21 cellular contexts compared by ENCODE assay signal in genomic region chr16:87140211-87141200, GRCh38.
A peak's percentile ranks its signal among the peaks of the same experiment; 100 is the strongest.
DNase-seq lines count a peak whose midpoint lies in the region; ATAC-seq and TF ChIP-seq lines count a peak whose summit lies in the region.
"Had no signal": no experiment of that assay in that cellular context is flagged by ENCODE, and none has a peak within 500 bp of the region (broad histone marks: within the 10 kb centered on the region; RNA-seq: fewer than 3 reads in every experiment).

No MANE protein-coding gene starts in this region.

- peaks cover 14% of the 10 kb centered on the region for H3K27me3 Mint-ChIP-seq in neural progenitor cell (ENCODE audit: insufficient read depth, low read depth)
- no peaks in the 10 kb centered on the region for H3K27me3 Mint-ChIP-seq in activated T-helper 1 cell treated with anti-CD3 and anti-CD28 coated beads, Interleukin-12 subunit alpha, Interleukin-12 subunit beta, Interleukin-2, Interleukin-4 antibody, amounts not matched to agents 30 ng/mL and 10 ng/mL and 1 ng/mL, durations not matched to agents 14 hours and 24 hours and 36 hours (ENCODE audit: insufficient read depth)
- no peaks in the 10 kb centered on the region for H3K27me3 Mint-ChIP-seq in MCF 10A (ENCODE audit: insufficient read depth, unreplicated experiment)

- peaks cover 4% of the 10 kb centered on the region for H3K36me3 Mint-ChIP-seq in neural progenitor cell
- H3K36me3 Mint-ChIP-seq in activated T-helper 1 cell treated with anti-CD3 and anti-CD28 coated beads, Interleukin-12 subunit alpha, Interleukin-12 subunit beta, Interleukin-2, Interleukin-4 antibody, amounts not matched to agents 30 ng/mL and 10 ng/mL and 1 ng/mL, durations not matched to agents 14 hours and 24 hours and 36 hours (ENCODE audit: low read depth) = no peaks in the 10 kb centered on the region
- no peaks in the 10 kb centered on the region for H3K36me3 Mint-ChIP-seq in MCF 10A (ENCODE audit: insufficient read depth, unreplicated experiment)

- H3K4me2 ChIP-seq in neural progenitor cell = no peak overlapping the region

- peak; percentile 3 for DNase-seq in NCI-H748 (lab: John Stamatoyannopoulos, UW; ENCODE audit: unreplicated experiment)
- no peak for DNase-seq in NCI-H748 treated with DMSO at 0.1 percent for 48 hours (lab: John Stamatoyannopoulos, UW)
- peak; percentile 22 for DNase-seq in cerebellar cortex (ENCODE audit: low spot score)
- no peak for DNase-seq in neural progenitor cell (ENCODE audit: low spot score)
- DNase-seq in thoracic aorta (ENCODE audit: low spot score) = no peak
- no peak for DNase-seq in activated T-helper 1 cell treated with anti-CD3 and anti-CD28 coated beads, Interleukin-12 subunit alpha, Interleukin-12 subunit beta, Interleukin-2, Interleukin-4 antibody, amounts not matched to agents 30 ng/mL and 10 ng/mL and 1 ng/mL, durations not matched to agents 14 hours and 24 hours and 36 hours (ENCODE audit: low spot score)
- no peak for DNase-seq in stimulated activated CD8-positive, alpha-beta memory T cell treated with anti-CD3 and anti-CD28 coated beads, Interleukin-4, amount 100 ng/mL, for 48 hours
- DNase-seq in MCF 10A (ENCODE audit: unreplicated experiment) = no peak
- DNase-seq: CD4-positive, CD25-positive, alpha-beta regulatory T cell; DMS53; IMR-90; Karpas-422; MM.1S; NCI-H1105 treated with DMSO at 0.1 percent for 48 hours; NCI-H187; NCI-H526 treated with DMSO at 0.1 percent for 48 hours; NK-92 treated with Interleukin-12 subunit alpha and Interleukin-12 subunit beta, amount 100 ng/mL, for 24 hours; SIG-M5 had no signal

- no peaks in the 10 kb centered on the region for H4K20me1 ChIP-seq in neural progenitor cell (ENCODE audit: low read depth)

- H3K9ac ChIP-seq in neural progenitor cell = no peak overlapping the region

- peaks cover 18% of the 10 kb centered on the region for H3K4me1 Mint-ChIP-seq in neural progenitor cell
- no peaks in the 10 kb centered on the region for H3K4me1 Mint-ChIP-seq in activated T-helper 1 cell treated with anti-CD3 and anti-CD28 coated beads, Interleukin-12 subunit alpha, Interleukin-12 subunit beta, Interleukin-2, Interleukin-4 antibody, amounts not matched to agents 30 ng/mL and 10 ng/mL and 1 ng/mL, durations not matched to agents 14 hours and 24 hours and 36 hours (ENCODE audit: low read depth)
- peaks cover 23% of the 10 kb centered on the region for H3K4me1 Mint-ChIP-seq in MCF 10A (ENCODE audit: insufficient read depth, unreplicated experiment)
- H3K4me1 Mint-ChIP-seq: B cell; CD4-positive, CD25-positive, alpha-beta regulatory T cell had no signal

- peak overlapping the region; percentile 76 for H2AFZ ChIP-seq in neural progenitor cell (replicated peaks)

- H3K9me3 Mint-ChIP-seq in neural progenitor cell (peaks cover 8% of the 10 kb centered on the region), MCF 10A (ENCODE audit: unreplicated experiment) (no peaks in the 10 kb centered on the region)
- peaks cover 6% of the 10 kb centered on the region for H3K9me3 Mint-ChIP-seq in activated T-helper 1 cell treated with anti-CD3 and anti-CD28 coated beads, Interleukin-12 subunit alpha, Interleukin-12 subunit beta, Interleukin-2, Interleukin-4 antibody, amounts not matched to agents 30 ng/mL and 10 ng/mL and 1 ng/mL, durations not matched to agents 14 hours and 24 hours and 36 hours

- H3K79me2 ChIP-seq in neural progenitor cell (ENCODE audit: low read depth) = no peaks in the 10 kb centered on the region

- intact Hi-C loops in activated T-helper 1 cell treated with anti-CD3 and anti-CD28 coated beads, Interleukin-12 subunit alpha, Interleukin-12 subunit beta, Interleukin-2, Interleukin-4 antibody, amounts not matched to agents 30 ng/mL and 10 ng/mL and 1 ng/mL, durations not matched to agents 14 hours and 24 hours and 36 hours (cut with micrococcal nuclease) = no loop called here
- intact Hi-C loops in MCF 10A (cut with micrococcal nuclease) = no loop called here

- H3K27ac Mint-ChIP-seq in neural progenitor cell = peak overlapping the region; percentile 25
- no peak overlapping the region for H3K27ac Mint-ChIP-seq in activated T-helper 1 cell treated with anti-CD3 and anti-CD28 coated beads, Interleukin-12 subunit alpha, Interleukin-12 subunit beta, Interleukin-2, Interleukin-4 antibody, amounts not matched to agents 30 ng/mL and 10 ng/mL and 1 ng/mL, durations not matched to agents 14 hours and 24 hours and 36 hours
- no peak overlapping the region for H3K27ac Mint-ChIP-seq in MCF 10A (ENCODE audit: low read depth, unreplicated experiment)
- H3K27ac Mint-ChIP-seq: B cell; CD4-positive, CD25-positive, alpha-beta regulatory T cell had no signal

- H3K4me1 ChIP-seq in neural progenitor cell = peaks cover 5% of the 10 kb centered on the region
- peaks cover 0 to 13% of the 10 kb centered on the region in 2 donors for H3K4me1 ChIP-seq in thoracic aorta (ENCODE audit: control insufficient read depth in 1 of 2, low read depth in 2 of 2)
- H3K4me1 ChIP-seq: HAP-1 had no signal

- TF ChIP-seq CTCF in neural progenitor cell (IDR thresholded peaks at IDR 0.05) (no peak), thoracic aorta (IDR thresholded peaks at IDR 0.05) (no peak), MCF 10A (IDR thresholded peaks at IDR 0.05; ENCODE audit: unreplicated experiment) (no peak)

- no peak for ATAC-seq in thoracic aorta (ENCODE audit: insufficient number of reproducible peaks, low FRiP score, low read depth)

- H3K9me3 ChIP-seq in neural progenitor cell (ENCODE audit: low read depth) (no peaks in the 10 kb centered on the region), thoracic aorta (no peaks in the 10 kb centered on the region)
- H3K9me3 ChIP-seq: HAP-1 had no signal

- no peak overlapping the region for H3K27ac ChIP-seq in neural progenitor cell
- H3K27ac ChIP-seq in thoracic aorta = no peak overlapping the region
- H3K27ac ChIP-seq: 22Rv1 had no signal

- CTCF ChIA-PET in MCF 10A (lab: Yijun Ruan, JAX) = no interaction called here

- H3K36me3 ChIP-seq in neural progenitor cell (no peaks in the 10 kb centered on the region), thoracic aorta (no peaks in the 10 kb centered on the region)
- H3K36me3 ChIP-seq: HAP-1 had no signal

- no peak overlapping the region for H3K4me3 ChIP-seq in neural progenitor cell
- H3K4me3 ChIP-seq in thoracic aorta = peak overlapping the region; percentile 35
- H3K4me3 ChIP-seq: HAP-1 had no signal

- H3K4me3 Mint-ChIP-seq in neural progenitor cell (no peak overlapping the region), MCF 10A (ENCODE audit: unreplicated experiment) (no peak overlapping the region)
- no peak overlapping the region for H3K4me3 Mint-ChIP-seq in activated T-helper 1 cell treated with anti-CD3 and anti-CD28 coated beads, Interleukin-12 subunit alpha, Interleukin-12 subunit beta, Interleukin-2, Interleukin-4 antibody, amounts not matched to agents 30 ng/mL and 10 ng/mL and 1 ng/mL, durations not matched to agents 14 hours and 24 hours and 36 hours
- H3K4me3 Mint-ChIP-seq: B cell; CD4-positive, CD25-positive, alpha-beta regulatory T cell had no signal

- POLR2A ChIA-PET in MCF 10A (lab: Yijun Ruan, JAX) = interaction anchor here (0.6 to 0.7 kb wide), 2 partner anchors 19 to 55 kb away, joined by 3 to 4 read pairs; no protein-coding TSS in a partner anchor

- peaks cover 5% of the 10 kb centered on the region for H3F3A ChIP-seq in neural progenitor cell (ENCODE audit: low read depth)

- no TSS peak for BruUV-seq in MCF 10A (replicated peaks; lab: Mats Ljungman, UMichigan)

- no peaks in the 10 kb centered on the region for H3K27me3 ChIP-seq in neural progenitor cell
- H3K27me3 ChIP-seq in thoracic aorta (replicated peaks; ENCODE audit: insufficient read depth) = no peaks in the 10 kb centered on the region

Comparison
In these comparisons a context has a peak if more than half of its experiments do, and no peak if none do; other contexts are left out.
1. DNase-seq: peak in NCI-H748 (single experiment) and cerebellar cortex (single experiment); none in NCI-H748 treated with DMSO at 0.1 percent for 48 hours (single experiment), neural progenitor cell (single experiment), thoracic aorta (single experiment), activated T-helper 1 cell treated with anti-CD3 and anti-CD28 coated beads, Interleukin-12 subunit alpha, Interleukin-12 subunit beta, Interleukin-2, Interleukin-4 antibody, amounts not matched to agents 30 ng/mL and 10 ng/mL and 1 ng/mL, durations not matched to agents 14 hours and 24 hours and 36 hours (single experiment), stimulated activated CD8-positive, alpha-beta memory T cell treated with anti-CD3 and anti-CD28 coated beads, Interleukin-4, amount 100 ng/mL, for 48 hours (single experiment) and MCF 10A (single experiment).